ENCODE assay signal across 9 cellular contexts in genomic region chr10:22618081-22618785, GRCh38.
DNase-seq lines count a peak whose midpoint lies in the region; ATAC-seq, FAIRE-seq and TF ChIP-seq lines count a peak whose summit lies in the region.
"Had no signal": no experiment of that assay in that cellular context is flagged by ENCODE, and none has a peak within 500 bp of the region (broad histone marks: within the 10 kb centered on the region; RNA-seq: fewer than 3 reads in every experiment).

No MANE protein-coding gene starts in this region.

- POLR2A ChIA-PET in K562 (lab: Yijun Ruan, JAX) = interaction anchor here (0.6 to 3.0 kb wide), 5 partner anchors 13 to 1867 kb away, joined by 3 to 20 read pairs (median 3); partner anchors contain the start of gene PIP4K2A

- H4K20me1 ChIP-seq in K562 (replicated peaks; ENCODE audit: control insufficient read depth, insufficient read depth, low read length) = no peaks in the 10 kb centered on the region

- DNase-seq in CD4-positive, CD25-positive, alpha-beta regulatory T cell = no peak
- peak; percentile 75 for DNase-seq in M059J (ENCODE audit: low read depth)
- DNase-seq in K562 (ENCODE audit: extremely low read depth in 1 of 4, low spot score in 3 of 4) = no peak
- DNase-seq in left lung = no peak
- DNase-seq in Ammon's horn (ENCODE audit: low spot score) = no peak
- DNase-seq in ovary = no peak
- DNase-seq: MM.1S had no signal

- no peaks in the 10 kb centered on the region for H3K9me1 ChIP-seq in K562 (ENCODE audit: control insufficient read depth, insufficient read depth, low read length)

- no peaks in the 10 kb centered on the region for H3K27me3 ChIP-seq in CD4-positive, CD25-positive, alpha-beta regulatory T cell (ENCODE audit: control insufficient read depth, insufficient read depth, low read length)
- H3K27me3 ChIP-seq in K562 (ENCODE audit: control insufficient read depth in 2 of 2, insufficient read depth in 2 of 2, low read length in 2 of 2) = no peaks in the 10 kb centered on the region
- H3K27me3 ChIP-seq in left lung = no peaks in the 10 kb centered on the region
- H3K27me3 ChIP-seq in ovary = no peaks in the 10 kb centered on the region

- intact Hi-C loops in K562 (cut with micrococcal nuclease) (loop anchor here (5.0 kb wide), 2 partner anchors 64 to 369 kb away; no protein-coding TSS in a partner anchor), left lung (cut with DNase I) (loop anchor here in 1 of 2 donors (10.0 kb wide), 1 partner anchor 97 kb away; the partner anchor contains the start of gene PIP4K2A), ovary (cut with DNase I) (no loop called here)

- peaks cover 74 to 98% (median 88%) of the 10 kb centered on the region in 4 donors for H3K4me1 Mint-ChIP-seq in CD4-positive, CD25-positive, alpha-beta regulatory T cell

- peak overlapping the region; percentile 9 to 77 (median 75) for H3K27ac Mint-ChIP-seq in CD4-positive, CD25-positive, alpha-beta regulatory T cell

- TF ChIP-seq RAD21 in K562 (CRISPR knock-in tag; conservative IDR thresholded peaks at IDR 0.05 in 1 of 2, IDR thresholded peaks at IDR 0.05 in 1 of 2) = no peak

- H3K36me3 Mint-ChIP-seq in CD4-positive, CD25-positive, alpha-beta regulatory T cell = peaks cover 18% of the 10 kb centered on the region

- H3K9me3 ChIP-seq in CD4-positive, CD25-positive, alpha-beta regulatory T cell (ENCODE audit: control insufficient read depth in 2 of 2, low read length in 2 of 2) = no peaks in the 10 kb centered on the region
- H3K9me3 ChIP-seq in K562 (replicated peaks; ENCODE audit: control insufficient read depth, insufficient read depth, low read depth, low read length) (no peaks in the 10 kb centered on the region), left lung (no peaks in the 10 kb centered on the region), ovary (no peaks in the 10 kb centered on the region)

- no peaks in the 10 kb centered on the region for H3K9me3 Mint-ChIP-seq in CD4-positive, CD25-positive, alpha-beta regulatory T cell

- no peak for FAIRE-seq in K562 (lab: Jason Lieb, UNC)

- no peak overlapping the region for H2AFZ ChIP-seq in K562 (ENCODE audit: low read depth, low read length)

- no peak overlapping the region; the same call in 1 of the 2 replicates for H3K4me2 ChIP-seq in K562 (ENCODE audit: insufficient read depth, low read length)

- CTCF ChIA-PET in K562 (lab: Yijun Ruan, JAX; ENCODE audit: low intra/inter-chr PET ratio) = no interaction called here

- H3K79me2 ChIP-seq in K562 (ENCODE audit: control insufficient read depth, insufficient read depth, low read length) = peaks cover 100% of the 10 kb centered on the region

- no peaks in the 10 kb centered on the region for H3K36me3 ChIP-seq in CD4-positive, CD25-positive, alpha-beta regulatory T cell (ENCODE audit: control insufficient read depth, insufficient read depth, low read length)
- H3K36me3 ChIP-seq in K562 (ENCODE audit: control insufficient read depth, insufficient read depth, low read length) (peaks cover 10% of the 10 kb centered on the region; the same call in 1 of the 3 replicates), left lung (no peaks in the 10 kb centered on the region), ovary (no peaks in the 10 kb centered on the region)

- peak overlapping the region; percentile 45 for H3K4me3 ChIP-seq in CD4-positive, CD25-positive, alpha-beta regulatory T cell (ENCODE audit: low read depth, low read length)
- H3K4me3 ChIP-seq in K562 (no peak overlapping the region), left lung (no peak overlapping the region), ovary (no peak overlapping the region)

- TF ChIP-seq CTCF in K562 (IDR thresholded peaks at IDR 0.05 in 2 of 3, conservative IDR thresholded peaks at IDR 0.05 in 1 of 3; ENCODE audit: insufficient read depth in 2 of 3, low read depth in 1 of 3, low read length in 3 of 3) (no peak), left lung (IDR thresholded peaks at IDR 0.05) (no peak), ovary (IDR thresholded peaks at IDR 0.05) (no peak)

- no TSS peak for BruUV-seq in K562 (replicated peaks; lab: Mats Ljungman, UMichigan)

- peak overlapping the region; percentile 37 for H3K27ac ChIP-seq in CD4-positive, CD25-positive, alpha-beta regulatory T cell (ENCODE audit: insufficient read depth, low read length, poor library complexity, severe bottlenecking)
- peak overlapping the region; percentile 34; the same call in 1 of the 3 replicates for H3K27ac ChIP-seq in K562 (ENCODE audit: extremely low read depth, low read depth, low read length)
- peak overlapping the region; percentile 5 to 20 for H3K27ac ChIP-seq in left lung
- H3K27ac ChIP-seq in ovary = no peak overlapping the region

- H3K27me3 Mint-ChIP-seq in CD4-positive, CD25-positive, alpha-beta regulatory T cell = no peaks in the 10 kb centered on the region

- H3K4me1 ChIP-seq in CD4-positive, CD25-positive, alpha-beta regulatory T cell (ENCODE audit: control insufficient read depth, insufficient read depth, low read length, poor library complexity, severe bottlenecking) = peaks cover 91% of the 10 kb centered on the region
- H3K4me1 ChIP-seq in K562 (replicated peaks in 1 of 2; ENCODE audit: control insufficient read depth in 2 of 2, insufficient read depth in 2 of 2, low read length in 2 of 2) (peaks cover 24 to 42% of the 10 kb centered on the region in 2 experiments), left lung (peaks cover 13 to 80% of the 10 kb centered on the region in 2 donors), ovary (ENCODE audit: insufficient read depth) (peaks cover 14% of the 10 kb centered on the region)

- H3K4me3 Mint-ChIP-seq in CD4-positive, CD25-positive, alpha-beta regulatory T cell = peak overlapping the region in 3 of 4 donors; percentile 4 to 81 (median 32)

- no peak for ATAC-seq in CD4-positive, CD25-positive, alpha-beta regulatory T cell (ENCODE audit: low read depth in 2 of 2)
- ATAC-seq in K562 (no peak), left lung (no peak), GM18867 (IDR thresholded peaks at IDR 0.05; ENCODE audit: unreplicated experiment) (no peak), HG03135 (IDR thresholded peaks at IDR 0.05; ENCODE audit: unreplicated experiment) (no peak)

- TF ChIP-seq EP300 in K562 (IDR thresholded peaks at IDR 0.05; ENCODE audit: low read length) (no peak), ovary (IDR thresholded peaks at IDR 0.05) (no peak)

- H3K9ac ChIP-seq in K562 (ENCODE audit: insufficient read depth in 1 of 2, low read depth in 2 of 2, low read length in 2 of 2) = no peak overlapping the region; a peak in 1 of 4 replicates

- in situ Hi-C loops in K562 (cut with MboI) = no loop called here

- no peak for TF ChIP-seq POLR2A in K562 (conservative IDR thresholded peaks at IDR 0.05)
- no peak for TF ChIP-seq POLR2A in ovary (IDR thresholded peaks at IDR 0.05)

- 23% methylated on average over 4 of the region's 4 CpGs for WGBS in K562 (ENCODE audit: insufficient coverage, low coverage, missing lambda C conversion rate)
- 43 to 47% (median 44%) methylated on average over 4 of the region's 4 CpGs for WGBS in ovary, 3 donors

TF ChIP-seq in K562, 482 proteins besides CTCF, POLR2A, EP300 and RAD21 (continues in another document):
- TF ChIP-seq RBM34 (IDR thresholded peaks at IDR 0.05; ENCODE audit: borderline replicate concordance, insufficient read depth, low read length) (no peak), KAT2B (IDR thresholded peaks at IDR 0.05; ENCODE audit: low read depth, low read length) (no peak), MEF2D (tag; conservative IDR thresholded peaks at IDR 0.05; ENCODE audit: low read depth) (peak; percentile 89), MNT (conservative IDR thresholded peaks at IDR 0.05) (0 out of 4 replicates have a peak, but pooled peaks of 1 of the 2 experiments have one; percentile 3), ZSCAN32 (CRISPR knock-in tag; IDR thresholded peaks at IDR 0.05) (no peak), KDM1A (IDR thresholded peaks at IDR 0.05) (0 out of 4 replicates have a peak, but pooled peaks of 1 of the 2 experiments have one; percentile 9), FOSL1 (tag; conservative IDR thresholded peaks at IDR 0.05) (peak; percentile 54; the same call in 1 of the 2 replicates), CCAR2 (IDR thresholded peaks at IDR 0.05; ENCODE audit: low read depth, low read length) (no peak), MCM5 (IDR thresholded peaks at IDR 0.05; ENCODE audit: low read depth) (no peak), KDM4B (IDR thresholded peaks at IDR 0.05; ENCODE audit: borderline replicate concordance in 2 of 2, low read depth in 1 of 2) (no peak), JUND (IDR thresholded peaks at IDR 0.05; ENCODE audit: borderline replicate concordance, low read depth, low read length) (peak; percentile 34; the same call in 1 of the 2 replicates), JUND (tag; IDR thresholded peaks at IDR 0.05; ENCODE audit: borderline replicate concordance, low read depth, low read length) (no peak), MAX (CRISPR knock-in tag; IDR thresholded peaks at IDR 0.05) (no peak), ZFX (CRISPR knock-in tag; IDR thresholded peaks at IDR 0.05) (no peak), ELK1 (CRISPR knock-in tag; IDR thresholded peaks at IDR 0.05) (no peak), DACH1 (IDR thresholded peaks at IDR 0.05; ENCODE audit: partially characterized antibody) (peak; percentile 62)

Comparison
In these comparisons a context has a peak if more than half of its experiments do, and no peak if none do; other contexts are left out.
1. H3K27ac ChIP-seq: peak in CD4-positive, CD25-positive, alpha-beta regulatory T cell (single experiment), K562 (single experiment) and left lung (2 of 2); none in ovary (0 of 2).